ENCODE assay signal across 9 cellular contexts in the genomic region with DNA sequence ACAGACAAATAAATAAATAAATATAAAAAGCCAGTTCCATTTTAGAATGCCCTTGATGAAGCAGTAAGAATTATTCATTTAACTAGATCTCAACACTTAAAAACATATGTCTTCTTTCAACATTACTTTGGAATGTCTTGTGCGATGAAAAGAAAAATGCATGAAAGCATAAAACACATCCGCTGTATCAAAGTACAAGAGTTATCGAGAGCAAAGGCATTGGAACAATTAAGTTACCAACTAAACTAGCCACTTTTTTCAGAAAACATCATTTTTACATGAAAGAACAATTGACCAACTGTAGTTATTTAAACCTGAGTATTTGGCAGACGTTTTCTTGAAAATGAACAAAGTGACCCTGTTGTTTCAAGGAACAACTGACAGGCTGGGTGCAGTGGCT. TPM values are rescaled to one million over a fixed set of nuclear protein-coding genes. Genes with fewer than 3 reads are reported as not detected.
"Had no signal": no experiment of that assay in that cellular context is flagged by ENCODE, and none has a peak within 500 bp of the region (broad histone marks: within the 10 kb centered on the region; RNA-seq: fewer than 3 reads in every experiment).

No MANE protein-coding gene starts in this region.

- ATAC-seq: GM12878 had no signal

- H3K4me3 ChIP-seq: GM12878 had no signal

- DNase-seq: GDM1, GF-D8 had no signal

- FAIRE-seq: G401.6, GM12878, GM12891, GM12892, GM18507, GM19239 had no signal

RNA-seq across cellular contexts. Expression of a gene that starts 27.5 kb away (rescaled TPM):
- total RNA-seq: G401, GM12878 had no signal
- polyA plus RNA-seq: GM12878 had no signal
